Comparison of ENCODE assay signal across 9 cellular contexts in the genomic region with DNA sequence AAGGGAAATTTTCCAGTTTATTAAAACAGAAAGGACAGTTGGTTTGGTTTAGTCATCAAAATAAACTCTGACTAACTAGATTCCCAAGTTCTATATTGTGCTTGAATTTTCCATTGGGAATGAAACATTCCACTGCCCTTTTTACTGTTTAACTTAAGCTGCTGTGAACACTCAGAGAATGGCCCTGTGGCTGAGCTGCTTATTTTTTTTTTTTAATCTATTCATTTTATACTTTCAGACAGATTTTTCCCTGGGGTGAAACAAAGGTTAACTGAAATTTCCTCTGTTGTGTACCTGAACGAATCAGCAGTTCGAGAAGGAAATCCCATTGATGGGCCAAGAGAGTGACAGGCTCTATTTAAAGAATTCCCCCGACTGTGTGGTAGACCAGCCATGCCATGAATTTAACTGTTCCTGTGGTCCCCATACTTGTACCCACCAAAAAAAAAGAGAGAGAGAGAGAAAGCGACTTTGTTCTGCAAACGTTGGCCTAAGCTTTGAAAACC.
A peak's percentile ranks its signal among the peaks of the same experiment; 100 is the strongest.
DNase-seq lines count a peak whose midpoint lies in the region; ATAC-seq and TF ChIP-seq lines count a peak whose summit lies in the region.
"Had no signal": no experiment of that assay in that cellular context is flagged by ENCODE, and none has a peak within 500 bp of the region (broad histone marks: within the 10 kb centered on the region; RNA-seq: fewer than 3 reads in every experiment).

No MANE protein-coding gene starts in this region.

- dilution Hi-C loops in IMR-90 (cut with HindIII; ENCODE audit: low sequenced_read_pairs, unreplicated experiment), result no loop called here

- H3K4me1 Mint-ChIP-seq in activated CD4-positive, alpha-beta T cell treated with anti-CD3 and anti-CD28 coated beads, Interleukin-2, amount 10 ng/mL, durations not matched to agents 24 days and 14 days, result peaks cover 7% of the 10 kb centered on the region
- H3K4me1 Mint-ChIP-seq in stimulated activated effector memory CD8-positive, alpha-beta T cell treated with anti-CD3 and anti-CD28 coated beads, Interleukin-12 subunit alpha, Interleukin-12 subunit beta, amount 100 ng/mL, for 72 hours, result peaks cover 6% of the 10 kb centered on the region

- H2BK20ac ChIP-seq in IMR-90 (ENCODE audit: low read depth, low read length), result 0 out of 2 replicates have a peak overlapping the region, but pooled peaks have one; percentile 27

- H4K91ac ChIP-seq in IMR-90 (ENCODE audit: insufficient read depth, low read depth, low read length), result 0 out of 2 replicates have a peak overlapping the region, but pooled peaks have one; percentile 25

- peak overlapping the region; percentile 78 for H2BK5ac ChIP-seq in IMR-90 (ENCODE audit: low read depth, low read length, poor library complexity, severe bottlenecking)

- peaks cover 3% of the 10 kb centered on the region for H3K9me3 Mint-ChIP-seq in activated CD4-positive, alpha-beta T cell treated with anti-CD3 and anti-CD28 coated beads, Interleukin-2, amount 10 ng/mL, durations not matched to agents 24 days and 14 days
- H3K9me3 Mint-ChIP-seq in stimulated activated effector memory CD8-positive, alpha-beta T cell treated with anti-CD3 and anti-CD28 coated beads, Interleukin-12 subunit alpha, Interleukin-12 subunit beta, amount 100 ng/mL, for 72 hours, result no peaks in the 10 kb centered on the region

- peak overlapping the region; percentile 55; the same call in 1 of the 2 replicates for H3K27ac ChIP-seq in IMR-90 (ENCODE audit: insufficient read depth, low read length)

- no peak overlapping the region for H3K4me3 Mint-ChIP-seq in activated CD4-positive, alpha-beta T cell treated with anti-CD3 and anti-CD28 coated beads, Interleukin-2, amount 10 ng/mL, durations not matched to agents 24 days and 14 days
- H3K4me3 Mint-ChIP-seq in stimulated activated effector memory CD8-positive, alpha-beta T cell treated with anti-CD3 and anti-CD28 coated beads, Interleukin-12 subunit alpha, Interleukin-12 subunit beta, amount 100 ng/mL, for 72 hours, result peak overlapping the region; percentile 6

- H3K9me1 ChIP-seq in IMR-90 (ENCODE audit: insufficient read depth, low read length), result no peaks in the 10 kb centered on the region

- H4K20me1 ChIP-seq in IMR-90 (ENCODE audit: insufficient read depth, low read length), result no peaks in the 10 kb centered on the region

- H3K27me3 ChIP-seq in IMR-90 (ENCODE audit: control insufficient read depth, insufficient read depth, low read length), result no peaks in the 10 kb centered on the region

- intact Hi-C loops in activated CD4-positive, alpha-beta T cell treated with anti-CD3 and anti-CD28 coated beads, Interleukin-2, amount 10 ng/mL, durations not matched to agents 24 days and 14 days (cut with micrococcal nuclease), result no loop called here
- intact Hi-C loops in IMR-90 (cut with micrococcal nuclease), result no loop called here

- no peak for DNase-seq in activated CD4-positive, alpha-beta T cell treated with anti-CD3 and anti-CD28 coated beads, Interleukin-2, amount 10 ng/mL, durations not matched to agents 24 days and 14 days
- no peak for DNase-seq in activated CD4-positive, alpha-beta T cell treated with anti-CD3 and anti-CD28 coated beads for 4 hours
- DNase-seq in IMR-90 (peak; percentile 87), choroid plexus epithelial cell (ENCODE audit: low read depth) (peak; percentile 28), GM19238 (ENCODE audit: insufficient read length, low spot score) (no peak)
- DNase-seq in stimulated activated effector memory CD8-positive, alpha-beta T cell treated with anti-CD3 and anti-CD28 coated beads, Interleukin-12 subunit alpha, Interleukin-12 subunit beta, amount 100 ng/mL, for 72 hours (ENCODE audit: low spot score in 2 of 2), result no peak
- DNase-seq: C1 segment of cervical spinal cord had no signal

- H3K4me3 ChIP-seq in IMR-90 (ENCODE audit: insufficient read depth, low read depth, low read length) (no peak overlapping the region), choroid plexus epithelial cell (ENCODE audit: low read depth, low read length) (no peak overlapping the region)

- peaks cover 3% of the 10 kb centered on the region for H3K4me1 ChIP-seq in IMR-90 (ENCODE audit: control insufficient read depth, insufficient read depth, low read length)

- H3K14ac ChIP-seq in IMR-90 (replicated peaks; ENCODE audit: low read depth, low read length), result peak overlapping the region; percentile 34; the same call in 1 of the 2 replicates

- peaks cover 0 to 12% of the 10 kb centered on the region in 2 experiments; a peak in 2 of 4 replicates for H3K79me1 ChIP-seq in IMR-90 (ENCODE audit: low read depth in 1 of 2, low read length in 2 of 2)

- H3K4ac ChIP-seq in IMR-90 (ENCODE audit: low read depth, low read length), result peak overlapping the region; percentile 42; the same call in 1 of the 2 replicates

- H2BK15ac ChIP-seq in IMR-90 (ENCODE audit: low read depth, low read length), result 0 out of 3 replicates have a peak overlapping the region, but pooled peaks have one; percentile 9

- CTCF ChIA-PET in IMR-90 (lab: Yijun Ruan, JAX), result interaction anchor here (0.6 to 0.7 kb wide), 3 partner anchors 17 to 128 kb away, joined by 3 to 4 read pairs (median 3); no protein-coding TSS in a partner anchor

- TF ChIP-seq CTCF in IMR-90 (conservative IDR thresholded peaks at IDR 0.05; ENCODE audit: low read depth, low read length), result no peak
- no peak for TF ChIP-seq CTCF in choroid plexus epithelial cell (conservative IDR thresholded peaks at IDR 0.05; ENCODE audit: low read depth, low read length)

- H4K5ac ChIP-seq in IMR-90 (ENCODE audit: low read depth, low read length), result peak overlapping the region; percentile 86

- H3K36me3 ChIP-seq in IMR-90 (ENCODE audit: control insufficient read depth, insufficient read depth, low read length), result no peaks in the 10 kb centered on the region

- TF ChIP-seq RAD21 in IMR-90 (IDR thresholded peaks at IDR 0.05; ENCODE audit: low read length), result no peak

- in situ Hi-C loops in IMR-90 (cut with MboI; ENCODE audit: low sequenced_read_pairs), result no loop called here

- no peak overlapping the region for H2AFZ ChIP-seq in IMR-90 (replicated peaks; ENCODE audit: low read length, poor library complexity)

- H2BK120ac ChIP-seq in IMR-90 (ENCODE audit: low read depth, low read length), result peak overlapping the region; percentile 31

- H3K18ac ChIP-seq in IMR-90 (ENCODE audit: low read depth, low read length), result peak overlapping the region; percentile 86; the same call in 1 of the 2 replicates

- H2AK9ac ChIP-seq in IMR-90 (replicated peaks; ENCODE audit: low read depth, low read length, poor library complexity), result no peak overlapping the region

- no CpG with 5 or more reads among the region's 5 CpGs for WGBS in IMR-90 (ENCODE audit: extremely low coverage in 2 of 2, insufficient read length in 1 of 2), 2 experiments

- no peak overlapping the region for H2AK5ac ChIP-seq in IMR-90 (ENCODE audit: low read depth, low read length)

- H3K9ac ChIP-seq in IMR-90 (ENCODE audit: low read depth, low read length), result no peak overlapping the region

- H3K27me3 Mint-ChIP-seq in activated CD4-positive, alpha-beta T cell treated with anti-CD3 and anti-CD28 coated beads, Interleukin-2, amount 10 ng/mL, durations not matched to agents 24 days and 14 days, result no peaks in the 10 kb centered on the region

- 0 out of 2 replicates have a peak overlapping the region, but pooled peaks have one; percentile 44 for H3K23ac ChIP-seq in IMR-90 (ENCODE audit: low read depth, low read length)

- POLR2A ChIA-PET in IMR-90 (lab: Charles Lee; ENCODE audit: unreplicated experiment), result no interaction called here

- peak overlapping the region; percentile 26 to 46; a peak in 3 of 4 replicates for H4K8ac ChIP-seq in IMR-90 (ENCODE audit: low read depth in 2 of 2, low read length in 2 of 2)

- peak overlapping the region; percentile 72 for H3K27ac Mint-ChIP-seq in activated CD4-positive, alpha-beta T cell treated with anti-CD3 and anti-CD28 coated beads, Interleukin-2, amount 10 ng/mL, durations not matched to agents 24 days and 14 days
- peak overlapping the region; percentile 39 for H3K27ac Mint-ChIP-seq in stimulated activated effector memory CD8-positive, alpha-beta T cell treated with anti-CD3 and anti-CD28 coated beads, Interleukin-12 subunit alpha, Interleukin-12 subunit beta, amount 100 ng/mL, for 72 hours

- TF ChIP-seq POLR2A in IMR-90 (IDR thresholded peaks at IDR 0.05; ENCODE audit: low read depth, low read length), result no peak

- no TSS peak for BruUV-seq in IMR-90 (replicated peaks; lab: Mats Ljungman, UMichigan)

- peak overlapping the region; percentile 94 for H3K4me2 ChIP-seq in IMR-90 (ENCODE audit: low read depth, low read length)

- H3K56ac ChIP-seq in IMR-90 (ENCODE audit: extremely low read depth, insufficient read depth, low read length), result peak overlapping the region; percentile 50; the same call in 1 of the 2 replicates

- no peaks in the 10 kb centered on the region for H3K9me3 ChIP-seq in IMR-90 (ENCODE audit: control insufficient read depth, insufficient read depth, low read length)

- H3K36me3 Mint-ChIP-seq in activated CD4-positive, alpha-beta T cell treated with anti-CD3 and anti-CD28 coated beads, Interleukin-2, amount 10 ng/mL, durations not matched to agents 24 days and 14 days (ENCODE audit: low read depth), result peaks cover 11% of the 10 kb centered on the region
- peaks cover 4% of the 10 kb centered on the region for H3K36me3 Mint-ChIP-seq in stimulated activated effector memory CD8-positive, alpha-beta T cell treated with anti-CD3 and anti-CD28 coated beads, Interleukin-12 subunit alpha, Interleukin-12 subunit beta, amount 100 ng/mL, for 72 hours

- ATAC-seq in IMR-90 (ENCODE audit: low read depth), result peak; percentile 95
- no peak for ATAC-seq in stimulated activated effector memory CD8-positive, alpha-beta T cell treated with anti-CD3 and anti-CD28 coated beads, Interleukin-12 subunit alpha, Interleukin-12 subunit beta, amount 100 ng/mL, for 72 hours
- ATAC-seq in GM19455 (IDR thresholded peaks at IDR 0.05; ENCODE audit: unreplicated experiment), result no peak
- ATAC-seq in HG03139 (IDR thresholded peaks at IDR 0.05; ENCODE audit: unreplicated experiment), result no peak

TF ChIP-seq in IMR-90, 13 proteins besides CTCF, POLR2A, EP300 and RAD21:
- no peak for TF ChIP-seq FOS (IDR thresholded peaks at IDR 0.05; ENCODE audit: low read depth, low read length)
- TF ChIP-seq MAFK (IDR thresholded peaks at IDR 0.05; ENCODE audit: low read depth, low read length), result peak; percentile 52

Comparison
In these comparisons a context has a peak if more than half of its experiments do, and no peak if none do; other contexts are left out.
1. DNase-seq: peak in IMR-90 (single experiment) and choroid plexus epithelial cell (single experiment); none in activated CD4-positive, alpha-beta T cell treated with anti-CD3 and anti-CD28 coated beads, Interleukin-2, amount 10 ng/mL, durations not matched to agents 24 days and 14 days (single experiment), activated CD4-positive, alpha-beta T cell treated with anti-CD3 and anti-CD28 coated beads for 4 hours (0 of 2), stimulated activated effector memory CD8-positive, alpha-beta T cell treated with anti-CD3 and anti-CD28 coated beads, Interleukin-12 subunit alpha, Interleukin-12 subunit beta, amount 100 ng/mL, for 72 hours (0 of 2) and GM19238 (single experiment).